ENCODE assay signal across 1 cellular context in the genomic region with DNA sequence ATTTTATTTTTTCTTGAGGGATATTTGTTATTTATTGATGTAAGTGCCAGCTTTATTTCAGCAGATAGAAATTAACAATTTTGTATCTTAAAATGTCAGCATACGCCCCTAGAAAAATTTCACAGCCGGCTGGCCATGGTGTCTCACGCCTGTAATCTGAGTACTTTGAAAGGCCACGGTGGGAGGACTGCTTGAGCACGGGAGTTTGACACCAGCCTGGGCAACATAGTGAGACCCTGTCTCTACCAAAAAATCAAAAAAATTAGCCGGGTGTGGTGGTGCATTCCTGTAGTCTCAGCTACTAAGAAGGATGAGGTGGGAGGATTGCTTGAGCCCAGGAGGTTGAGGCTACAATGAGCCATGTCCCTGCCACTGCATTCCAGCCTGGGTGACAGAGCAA.
TF ChIP-seq lines count a peak whose summit lies in the region.

No MANE protein-coding gene starts in this region.

TF ChIP-seq in HEK293, 187 proteins besides CTCF, POLR2A, EP300 and RAD21 (continued from another document):
- TF ChIP-seq, protein P1, sequence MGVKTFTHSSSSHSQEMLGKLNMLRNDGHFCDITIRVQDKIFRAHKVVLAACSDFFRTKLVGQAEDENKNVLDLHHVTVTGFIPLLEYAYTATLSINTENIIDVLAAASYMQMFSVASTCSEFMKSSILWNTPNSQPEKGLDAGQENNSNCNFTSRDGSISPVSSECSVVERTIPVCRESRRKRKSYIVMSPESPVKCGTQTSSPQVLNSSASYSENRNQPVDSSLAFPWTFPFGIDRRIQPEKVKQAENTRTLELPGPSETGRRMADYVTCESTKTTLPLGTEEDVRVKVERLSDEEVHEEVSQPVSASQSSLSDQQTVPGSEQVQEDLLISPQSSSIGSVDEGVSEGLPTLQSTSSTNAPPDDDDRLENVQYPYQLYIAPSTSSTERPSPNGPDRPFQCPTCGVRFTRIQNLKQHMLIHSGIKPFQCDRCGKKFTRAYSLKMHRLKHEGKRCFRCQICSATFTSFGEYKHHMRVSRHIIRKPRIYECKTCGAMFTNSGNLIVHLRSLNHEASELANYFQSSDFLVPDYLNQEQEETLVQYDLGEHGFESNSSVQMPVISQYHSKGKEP (tag by site-specific recombination; IDR thresholded peaks at IDR 0.05): no peak
- TF ChIP-seq, protein P2, sequence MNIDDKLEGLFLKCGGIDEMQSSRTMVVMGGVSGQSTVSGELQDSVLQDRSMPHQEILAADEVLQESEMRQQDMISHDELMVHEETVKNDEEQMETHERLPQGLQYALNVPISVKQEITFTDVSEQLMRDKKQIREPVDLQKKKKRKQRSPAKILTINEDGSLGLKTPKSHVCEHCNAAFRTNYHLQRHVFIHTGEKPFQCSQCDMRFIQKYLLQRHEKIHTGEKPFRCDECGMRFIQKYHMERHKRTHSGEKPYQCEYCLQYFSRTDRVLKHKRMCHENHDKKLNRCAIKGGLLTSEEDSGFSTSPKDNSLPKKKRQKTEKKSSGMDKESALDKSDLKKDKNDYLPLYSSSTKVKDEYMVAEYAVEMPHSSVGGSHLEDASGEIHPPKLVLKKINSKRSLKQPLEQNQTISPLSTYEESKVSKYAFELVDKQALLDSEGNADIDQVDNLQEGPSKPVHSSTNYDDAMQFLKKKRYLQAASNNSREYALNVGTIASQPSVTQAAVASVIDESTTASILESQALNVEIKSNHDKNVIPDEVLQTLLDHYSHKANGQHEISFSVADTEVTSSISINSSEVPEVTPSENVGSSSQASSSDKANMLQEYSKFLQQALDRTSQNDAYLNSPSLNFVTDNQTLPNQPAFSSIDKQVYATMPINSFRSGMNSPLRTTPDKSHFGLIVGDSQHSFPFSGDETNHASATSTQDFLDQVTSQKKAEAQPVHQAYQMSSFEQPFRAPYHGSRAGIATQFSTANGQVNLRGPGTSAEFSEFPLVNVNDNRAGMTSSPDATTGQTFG (tag by site-specific recombination; IDR thresholded peaks at IDR 0.05; ENCODE audit: borderline replicate concordance): no peak
- no peak for TF ChIP-seq ZBTB48 (tag by site-specific recombination; IDR thresholded peaks at IDR 0.05)
